Comparison of ENCODE assay signal across 17 cellular contexts in the genomic region with DNA sequence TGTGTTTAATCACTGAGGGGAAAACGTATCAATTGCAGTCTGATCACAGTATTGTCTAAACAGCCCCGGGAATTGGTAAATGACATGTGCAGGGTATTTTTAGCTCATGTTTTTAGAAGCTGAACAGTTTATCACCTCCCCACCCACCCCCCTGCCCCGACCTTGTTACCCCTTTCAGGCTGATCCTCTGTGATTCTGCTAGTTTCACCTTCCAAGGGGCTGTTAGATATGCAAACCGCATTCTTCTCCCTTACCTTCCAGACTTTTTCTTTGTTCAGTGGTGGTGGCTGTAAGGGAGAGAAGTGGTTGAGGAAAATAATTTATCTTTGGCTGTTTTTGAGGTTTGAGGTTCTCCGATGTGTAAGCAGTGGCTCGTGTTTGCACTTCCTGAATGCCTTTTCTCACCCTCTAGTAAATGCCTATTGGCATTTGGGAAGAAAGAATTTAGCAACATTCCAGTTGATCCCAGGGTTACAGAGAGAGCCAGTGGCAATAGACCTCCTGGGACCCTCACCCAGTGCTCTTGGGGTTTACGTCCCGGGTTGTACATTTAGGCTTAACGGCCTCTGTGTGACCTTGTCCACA.
DNase-seq lines count a peak whose midpoint lies in the region; ATAC-seq, FAIRE-seq and TF ChIP-seq lines count a peak whose summit lies in the region.
"Had no signal": no experiment of that assay in that cellular context is flagged by ENCODE, and none has a peak within 500 bp of the region (broad histone marks: within the 10 kb centered on the region; RNA-seq: fewer than 3 reads in every experiment).

No MANE protein-coding gene starts in this region.

- no peaks in the 10 kb centered on the region for H3K36me3 Mint-ChIP-seq in natural killer cell

- DNase-seq in AG10803 (ENCODE audit: low read depth) (peak; percentile 34), astrocyte of the hippocampus (ENCODE audit: low read depth, low spot score) (peak; percentile 60), natural killer cell (no peak), NCI-H2081 (lab: John Stamatoyannopoulos, UW) (no peak), RCC 7860 (ENCODE audit: low spot score) (no peak)
- DNase-seq in NK-92 treated with Interleukin-12 subunit alpha and Interleukin-12 subunit beta, amount 100 ng/mL, for 24 hours (lab: John Stamatoyannopoulos, UW), result no peak
- DNase-seq: activated CD4-positive, alpha-beta T cell treated with anti-CD3 and anti-CD28 coated beads, Interleukin-2, amount 10 ng/mL, durations not matched to agents 7 days and 5 days; activated T-cell treated with anti-CD3 and anti-CD28 coated beads, Interleukin-2, amount 50 U/mL, for 24 hours; kidney glomerular epithelial cell; MG63; NCI-H2107; NCI-H82; T-helper 2 cell; upper lobe of left lung had no signal

- 0 out of 2 replicates have a peak overlapping the region, but pooled peaks have one; percentile 38 for H3K9ac ChIP-seq in HUES48 (ENCODE audit: low read depth, low read length)

- ATAC-seq in natural killer cell (no peak), HG02610 (IDR thresholded peaks at IDR 0.05; ENCODE audit: unreplicated experiment) (no peak)

- H3K27ac ChIP-seq in HUES48 (ENCODE audit: low read depth, low read length), result peak overlapping the region; percentile 72
- H3K27ac ChIP-seq: upper lobe of left lung had no signal

- no peak overlapping the region for H3K27ac Mint-ChIP-seq in natural killer cell
- H3K27ac Mint-ChIP-seq: activated CD4-positive, alpha-beta T cell treated with anti-CD3 and anti-CD28 coated beads, Interleukin-2, amount 10 ng/mL, durations not matched to agents 7 days and 5 days; activated T-cell treated with anti-CD3 and anti-CD28 coated beads, Interleukin-2, amount 50 U/mL, for 24 hours had no signal

- H3K4me1 ChIP-seq in HUES48 (ENCODE audit: control insufficient read depth, insufficient read depth, low read length), result peaks cover 23% of the 10 kb centered on the region
- H3K4me1 ChIP-seq: upper lobe of left lung had no signal

- H3K36me3 ChIP-seq in HUES48 (ENCODE audit: control insufficient read depth, insufficient read depth, low read length), result no peaks in the 10 kb centered on the region
- H3K36me3 ChIP-seq: MG63, upper lobe of left lung had no signal

- peaks cover 9 to 13% of the 10 kb centered on the region in 2 donors for H3K4me1 Mint-ChIP-seq in natural killer cell

- peak overlapping the region; percentile 17 for H3K4me3 Mint-ChIP-seq in natural killer cell
- H3K4me3 Mint-ChIP-seq: activated CD4-positive, alpha-beta T cell treated with anti-CD3 and anti-CD28 coated beads, Interleukin-2, amount 10 ng/mL, durations not matched to agents 7 days and 5 days; activated T-cell treated with anti-CD3 and anti-CD28 coated beads, Interleukin-2, amount 50 U/mL, for 24 hours had no signal

- H3K9me3 ChIP-seq in HUES48 (ENCODE audit: control insufficient read depth, insufficient read depth, low read length), result no peaks in the 10 kb centered on the region
- H3K9me3 ChIP-seq: MG63, upper lobe of left lung had no signal

- peaks cover 31 to 61% of the 10 kb centered on the region in 2 donors for H3K27me3 Mint-ChIP-seq in natural killer cell (ENCODE audit: low read depth in 2 of 2)

- no peaks in the 10 kb centered on the region for H3K9me3 Mint-ChIP-seq in natural killer cell
- H3K9me3 Mint-ChIP-seq: activated CD4-positive, alpha-beta T cell treated with anti-CD3 and anti-CD28 coated beads, Interleukin-2, amount 10 ng/mL, durations not matched to agents 7 days and 5 days; activated T-cell treated with anti-CD3 and anti-CD28 coated beads, Interleukin-2, amount 50 U/mL, for 24 hours had no signal

- H3K4me3 ChIP-seq in AG10803 (ENCODE audit: low read length) (no peak overlapping the region), HUES48 (ENCODE audit: low read depth, low read length) (peak overlapping the region; percentile 17)
- H3K4me3 ChIP-seq: MG63, upper lobe of left lung had no signal

- TF ChIP-seq CTCF in AG10803 (conservative IDR thresholded peaks at IDR 0.05; ENCODE audit: low read length) (no peak), natural killer cell (IDR thresholded peaks at IDR 0.05) (no peak)

- no peaks in the 10 kb centered on the region; the same call in 1 of the 2 replicates for H3K27me3 ChIP-seq in HUES48 (ENCODE audit: control insufficient read depth, insufficient read depth, low read length)

- no peak for FAIRE-seq in RCC 7860 (lab: Jason Lieb, UNC)
- FAIRE-seq: colon had no signal

- intact Hi-C loops in natural killer cell (cut with micrococcal nuclease), result no loop called here

Comparison
In these comparisons a context has a peak if more than half of its experiments do, and no peak if none do; other contexts are left out.
1. DNase-seq: peak in AG10803 (single experiment) and astrocyte of the hippocampus (single experiment); none in natural killer cell (single experiment), NCI-H2081 (0 of 2), NK-92 treated with Interleukin-12 subunit alpha and Interleukin-12 subunit beta, amount 100 ng/mL, for 24 hours (single experiment) and RCC 7860 (single experiment).